Comparison of ENCODE assay signal across 13 cellular contexts in the genomic region with DNA sequence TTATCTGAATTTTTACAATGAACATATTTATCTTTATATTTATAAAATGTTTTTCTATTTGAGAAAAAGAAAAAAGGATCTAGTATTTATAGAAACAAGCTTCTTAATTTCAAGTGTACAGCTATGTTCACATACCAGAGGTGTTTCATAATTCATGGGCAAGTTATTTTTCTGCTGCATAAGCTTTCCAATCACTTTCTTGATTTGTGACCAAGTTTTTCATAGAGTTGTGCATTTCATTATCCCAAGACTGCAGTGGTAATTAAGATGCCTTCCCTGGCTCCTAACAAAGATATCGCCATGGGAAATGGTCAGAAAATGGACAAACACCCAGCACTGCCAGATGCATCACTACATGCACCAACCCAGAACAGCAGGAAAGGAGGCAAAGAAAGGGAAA.
"Had no signal": no experiment of that assay in that cellular context is flagged by ENCODE, and none has a peak within 500 bp of the region (broad histone marks: within the 10 kb centered on the region; RNA-seq: fewer than 3 reads in every experiment).

No MANE protein-coding gene starts in this region.

- H3K27me3 ChIP-seq: colonic mucosa, gastroesophageal sphincter, stomach had no signal

- H3K9me3 ChIP-seq: colonic mucosa, gastroesophageal sphincter, stomach had no signal

- H3K27ac Mint-ChIP-seq: activated CD4-positive, alpha-beta memory T cell treated with anti-CD3 and anti-CD28 coated beads, Interleukin-2, amount 10 ng/mL, durations not matched to agents 7 days and 5 days had no signal

- H3K4me3 Mint-ChIP-seq: activated CD4-positive, alpha-beta memory T cell treated with anti-CD3 and anti-CD28 coated beads, Interleukin-2, amount 10 ng/mL, durations not matched to agents 7 days and 5 days; neural crest cell had no signal

- H3K4me3 ChIP-seq: colonic mucosa, gastroesophageal sphincter, skin epidermis, stomach had no signal

- H3K27me3 Mint-ChIP-seq: activated CD4-positive, alpha-beta memory T cell treated with anti-CD3 and anti-CD28 coated beads, Interleukin-2, amount 10 ng/mL, durations not matched to agents 7 days and 5 days had no signal

- H3K36me3 ChIP-seq: colonic mucosa, gastroesophageal sphincter, stomach had no signal

- DNase-seq: activated CD4-positive, alpha-beta memory T cell treated with anti-CD3 and anti-CD28 coated beads, Interleukin-2, amount 10 ng/mL, durations not matched to agents 7 days and 5 days; activated CD8-positive, alpha-beta memory T cell treated with anti-CD3 and anti-CD28 coated beads, Interleukin-2, amount 50 U/mL, for 4 hours; activated naive CD4-positive, alpha-beta T cell; colonic mucosa; effector CD4-positive, alpha-beta T cell; retina; stimulated activated CD4-positive, alpha-beta T cell treated with anti-CD3 and anti-CD28 coated beads, Interleukin-4, amount 100 ng/mL, for 4 hours; stomach; T1000 had no signal

- H3K27ac ChIP-seq: colonic mucosa, gastroesophageal sphincter, skin epidermis, stomach, VCaP had no signal

- H3K4me1 ChIP-seq: colonic mucosa had no signal

- H3K9me3 Mint-ChIP-seq: activated CD4-positive, alpha-beta memory T cell treated with anti-CD3 and anti-CD28 coated beads, Interleukin-2, amount 10 ng/mL, durations not matched to agents 7 days and 5 days; neural crest cell had no signal

- ATAC-seq: gastroesophageal sphincter had no signal
